11 cellular contexts compared by ENCODE assay signal in genomic region chr5:17061973-17062470, GRCh38.
"Had no signal": no experiment of that assay in that cellular context is flagged by ENCODE, and none has a peak within 500 bp of the region (broad histone marks: within the 10 kb centered on the region; RNA-seq: fewer than 3 reads in every experiment).

No MANE protein-coding gene starts in this region.

- H3K36me3 ChIP-seq: tibial nerve had no signal

- H3K79me2 ChIP-seq: parathyroid adenoma had no signal

- H3K27ac ChIP-seq: parathyroid adenoma, skin epidermis, tibial nerve had no signal

- ATAC-seq: T-helper 17 cell had no signal

- H3K9ac ChIP-seq: parathyroid adenoma had no signal

- DNase-seq: activated CD4-positive, alpha-beta T cell treated with anti-CD3 and anti-CD28 coated beads for 1 hour; activated CD4-positive, alpha-beta T cell treated with anti-CD3 and anti-CD28 coated beads, Interleukin-2, amount 50 U/mL, for 48 hours; activated gamma-delta T cell; activated T-cell treated with anti-CD3 and anti-CD28 coated beads, Interleukin-2, amount 50 U/mL, for 48 hours; islet precursor cell; T-helper 17 cell had no signal

- FAIRE-seq: frontal cortex, TTC549 had no signal

- H3K4me1 ChIP-seq: parathyroid adenoma had no signal

- H3K4me3 ChIP-seq: skin epidermis, tibial nerve had no signal

- H2AFZ ChIP-seq: parathyroid adenoma had no signal

- H3K27me3 ChIP-seq: tibial nerve had no signal
